In the genomic region with DNA sequence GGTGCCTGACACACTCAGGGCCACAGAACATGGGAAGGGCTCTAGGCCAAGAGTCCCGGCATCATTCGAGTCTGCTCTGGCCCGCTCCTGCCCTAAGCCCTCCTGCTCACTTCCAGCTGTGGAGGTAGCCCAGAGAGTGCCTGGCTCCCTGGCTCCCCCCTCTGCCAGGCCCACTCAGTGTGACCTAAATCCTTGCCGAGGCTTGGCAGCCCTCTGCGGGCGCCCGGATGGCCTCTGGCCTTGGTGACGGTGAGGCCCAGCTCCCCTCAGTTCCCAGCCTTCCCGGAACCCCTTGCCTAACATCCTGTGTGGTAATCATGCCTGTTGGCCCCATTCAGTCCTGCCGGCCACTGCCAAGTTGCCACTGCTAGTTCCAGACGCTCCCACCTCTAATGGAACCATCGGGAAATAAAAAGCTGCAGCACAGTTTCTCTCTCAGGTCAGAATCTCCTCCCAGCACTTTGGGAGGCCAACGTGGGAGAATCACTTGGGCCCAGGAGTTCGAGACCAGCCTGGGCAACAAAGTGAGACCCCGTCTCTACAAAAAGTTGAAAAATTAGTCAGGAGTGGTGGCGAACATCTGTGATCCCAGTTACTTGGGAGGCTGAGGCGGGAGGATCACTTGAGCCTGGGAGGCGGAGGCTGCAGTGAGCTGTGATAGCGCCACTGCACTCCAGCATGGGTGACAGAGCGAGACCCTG, we compare ENCODE assay signal across 9 cellular contexts. TPM values are rescaled to one million over a fixed set of nuclear protein-coding genes. Genes with fewer than 3 reads are reported as not detected.
DNase-seq lines count a peak whose midpoint lies in the region; ATAC-seq lines count a peak whose summit lies in the region.
"Had no signal": no experiment of that assay in that cellular context is flagged by ENCODE, and none has a peak within 500 bp of the region (broad histone marks: within the 10 kb centered on the region; RNA-seq: fewer than 3 reads in every experiment).

No MANE protein-coding gene starts in this region.

- WGBS in GM23248 (ENCODE audit: low coverage in 1 of 2, low lambda C conversion rate in 2 of 2, missing lambda C conversion rate in 2 of 2), 2 experiments = 40 to 41% methylated on average over 20 of the region's 20 CpGs

- no peaks in the 10 kb centered on the region for H3K9me3 ChIP-seq in GM23248 (ENCODE audit: low read depth)
- H3K9me3 ChIP-seq in effector memory CD4-positive, alpha-beta T cell (ENCODE audit: control insufficient read depth, low read length) = no peaks in the 10 kb centered on the region

- peaks cover 22 to 27% of the 10 kb centered on the region in 2 donors for H3K4me1 Mint-ChIP-seq in immature natural killer cell

- in situ Hi-C loops in GM23248 (cut with MboI) = no loop called here

- peak overlapping the region; percentile 11 for H3K4me2 ChIP-seq in GM23248 (ENCODE audit: unreplicated experiment)

- H3K9me3 Mint-ChIP-seq in immature natural killer cell = no peaks in the 10 kb centered on the region

- no peak overlapping the region for H3K4me3 ChIP-seq in GM23248
- no peak overlapping the region for H3K4me3 ChIP-seq in skeletal muscle cell (ENCODE audit: low read depth, low read length)
- no peak overlapping the region for H3K4me3 ChIP-seq in effector memory CD4-positive, alpha-beta T cell (ENCODE audit: insufficient read depth, low read depth, low read length, poor library complexity, severe bottlenecking)

- no peaks in the 10 kb centered on the region for H3K9me2 ChIP-seq in GM23248 (ENCODE audit: insufficient read depth)

- H3K27me3 ChIP-seq in GM23248 (replicated peaks; ENCODE audit: insufficient read depth) = no peaks in the 10 kb centered on the region
- no peaks in the 10 kb centered on the region for H3K27me3 ChIP-seq in effector memory CD4-positive, alpha-beta T cell (replicated peaks; ENCODE audit: control insufficient read depth, insufficient read depth, low read length, poor library complexity, severe bottlenecking)

- DNase-seq in GM23248 = peak; percentile 92
- peak; percentile 96 for DNase-seq in amniotic epithelial cell (ENCODE audit: low read depth)
- no peak for DNase-seq in immature natural killer cell
- DNase-seq in skeletal muscle cell (ENCODE audit: low read depth) = peak; percentile 93
- DNase-seq in effector memory CD4-positive, alpha-beta T cell = no peak
- no peak for DNase-seq in stimulated activated CD4-positive, alpha-beta T cell treated with anti-CD3 and anti-CD28 coated beads, Interleukin-12 subunit alpha, Interleukin-12 subunit beta, amount 100 ng/mL, for 4 hours
- DNase-seq: NCI-H345 had no signal

- H3K27me3 Mint-ChIP-seq in immature natural killer cell (ENCODE audit: low read depth in 3 of 3) = peaks cover 0 to 10% (median 9%) of the 10 kb centered on the region in 3 donors

- no peaks in the 10 kb centered on the region for H3K36me3 ChIP-seq in GM23248 (ENCODE audit: low read depth)
- H3K36me3 ChIP-seq in effector memory CD4-positive, alpha-beta T cell (ENCODE audit: control insufficient read depth, insufficient read depth, low read length) = no peaks in the 10 kb centered on the region

- peak overlapping the region; percentile 71 for H3K9ac ChIP-seq in GM23248

- peaks cover 29% of the 10 kb centered on the region for H3K79me2 ChIP-seq in GM23248 (ENCODE audit: insufficient read depth)

- ATAC-seq in HG03342 (IDR thresholded peaks at IDR 0.05; ENCODE audit: unreplicated experiment) (no peak), GM21825 (IDR thresholded peaks at IDR 0.05; ENCODE audit: unreplicated experiment) (no peak)

- H4K20me1 ChIP-seq in GM23248 (ENCODE audit: insufficient read depth) = no peaks in the 10 kb centered on the region

- H3K4me3 Mint-ChIP-seq in immature natural killer cell = peak overlapping the region; percentile 27 to 95 (median 91)

- peak overlapping the region; percentile 54 for H2AFZ ChIP-seq in GM23248

- H3K27ac Mint-ChIP-seq in immature natural killer cell = peak overlapping the region in 2 of 6 donors; percentile 95 to 96

- H3K36me3 Mint-ChIP-seq in immature natural killer cell = no peaks in the 10 kb centered on the region

- H3K4me1 ChIP-seq in GM23248 (ENCODE audit: insufficient read depth) = peaks cover 26% of the 10 kb centered on the region
- H3K4me1 ChIP-seq in effector memory CD4-positive, alpha-beta T cell (ENCODE audit: control insufficient read depth, insufficient read depth, low read length, poor library complexity, severe bottlenecking) = peaks cover 11% of the 10 kb centered on the region

- H3F3A ChIP-seq in GM23248 (ENCODE audit: insufficient read depth) = peaks cover 19% of the 10 kb centered on the region; the same call in 1 of the 2 replicates

- peak overlapping the region; percentile 87 for H3K27ac ChIP-seq in GM23248
- no peak overlapping the region for H3K27ac ChIP-seq in effector memory CD4-positive, alpha-beta T cell (ENCODE audit: insufficient read depth, low read length, poor library complexity, severe bottlenecking)

RNA-seq across cellular contexts. Expression of a gene that starts 1.2 kb away (rescaled TPM):
- total RNA-seq in GM23248 (2014; rRNA removed; shearing (Covaris generic)) = 29.6 and 31.4 TPM in 2 replicates
- polyA plus RNA-seq in GM23248 (2016; fragmentation: Nextera tagmentation; extraction: Ambion mirVana) = 14.5 and 16.1 TPM in 2 replicates
- polyA plus RNA-seq in immature natural killer cell = 10 to 100 TPM in 1 of 3 donors, 1 to 10 TPM in 2; 6.2 to 15.4 (median 9.0) TPM

RNA-seq across cellular contexts. Expression of a gene that starts 59.3 kb away (rescaled TPM):
- total RNA-seq in GM23248 (2014; rRNA removed; shearing (Covaris generic)) = 13.5 and 22.7 TPM in 2 replicates
- polyA plus RNA-seq in GM23248 (2016; fragmentation: Nextera tagmentation; extraction: Ambion mirVana) (13.5 and 13.6 TPM in 2 replicates), immature natural killer cell (1 to 10 TPM in 2 of 3 donors, not detected in 1; 2.4 to 6.6 TPM)

Comparison
In these comparisons a context has a peak if more than half of its experiments do, and no peak if none do; other contexts are left out.
1. DNase-seq: peak in GM23248 (single experiment), amniotic epithelial cell (single experiment) and skeletal muscle cell (single experiment); none in immature natural killer cell (0 of 3), effector memory CD4-positive, alpha-beta T cell (0 of 3) and stimulated activated CD4-positive, alpha-beta T cell treated with anti-CD3 and anti-CD28 coated beads, Interleukin-12 subunit alpha, Interleukin-12 subunit beta, amount 100 ng/mL, for 4 hours (single experiment).